12 cellular contexts compared by ENCODE assay signal in genomic region chr3:157533298-157533870, GRCh38. TPM values are rescaled to one million over a fixed set of nuclear protein-coding genes. Genes with fewer than 3 reads are reported as not detected.
DNase-seq lines count a peak whose midpoint lies in the region; ATAC-seq and TF ChIP-seq lines count a peak whose summit lies in the region.
"Had no signal": no experiment of that assay in that cellular context is flagged by ENCODE, and none has a peak within 500 bp of the region (broad histone marks: within the 10 kb centered on the region; RNA-seq: fewer than 3 reads in every experiment).

No MANE protein-coding gene starts in this region.

- no peaks in the 10 kb centered on the region for H3K4me1 ChIP-seq in mammary epithelial cell (ENCODE audit: insufficient read depth, low read length)
- peaks cover 9% of the 10 kb centered on the region for H3K4me1 ChIP-seq in mesenchymal stem cell (ENCODE audit: control insufficient read depth, insufficient read depth, low read depth, low read length)
- peaks cover 0 to 11% (median 0%) of the 10 kb centered on the region in 4 donors for H3K4me1 ChIP-seq in tibial artery

- H3K23ac ChIP-seq in mesenchymal stem cell (ENCODE audit: low read length in 2 of 2): no peak overlapping the region

- no peaks in the 10 kb centered on the region for H4K20me1 ChIP-seq in mammary epithelial cell (ENCODE audit: insufficient read depth, low read length)

- H2BK5ac ChIP-seq in mesenchymal stem cell (ENCODE audit: low read depth, low read length, poor library complexity, severe bottlenecking): no peak overlapping the region

- H3K4me3 ChIP-seq in mammary epithelial cell (replicated peaks in 1 of 3; ENCODE audit: insufficient read depth in 1 of 3, low read depth in 2 of 3, low read length in 3 of 3) (no peak overlapping the region), mesenchymal stem cell (ENCODE audit: insufficient read depth in 1 of 2, low read depth in 1 of 2, low read length in 2 of 2) (peak overlapping the region in 1 of 2 experiments; percentile 75), tibial artery (no peak overlapping the region)

- no peak overlapping the region for H2AK5ac ChIP-seq in mesenchymal stem cell (ENCODE audit: low read length, severe bottlenecking)

- H3K18ac ChIP-seq in mesenchymal stem cell (ENCODE audit: low read depth in 1 of 2, low read length in 2 of 2): no peak overlapping the region

- H3K27me3 ChIP-seq in mammary epithelial cell (ENCODE audit: insufficient read depth, low read length) (no peaks in the 10 kb centered on the region), mesenchymal stem cell (ENCODE audit: control insufficient read depth in 1 of 2, insufficient read depth in 1 of 2, low read length in 2 of 2) (no peaks in the 10 kb centered on the region), tibial artery (no peaks in the 10 kb centered on the region)

- H2BK12ac ChIP-seq in mesenchymal stem cell (ENCODE audit: low read length in 2 of 2): peak overlapping the region in 1 of 2 experiments; percentile 73

- H3K9me3 ChIP-seq in mammary epithelial cell (replicated peaks; ENCODE audit: insufficient read depth, low read length) (no peaks in the 10 kb centered on the region), mesenchymal stem cell (ENCODE audit: control insufficient read depth, low read length) (no peaks in the 10 kb centered on the region), tibial artery (no peaks in the 10 kb centered on the region)

- no TSS peak for BruUV-seq in mammary epithelial cell (replicated peaks; lab: Mats Ljungman, UMichigan)

- peak overlapping the region; percentile 20 for H4K8ac ChIP-seq in mesenchymal stem cell (ENCODE audit: low read length)

- in situ Hi-C loops in mammary epithelial cell (cut with MboI; ENCODE audit: low sequenced_read_pairs in 2 of 2): no loop called here

- H2AFZ ChIP-seq in mammary epithelial cell (ENCODE audit: low read depth, low read length): no peak overlapping the region
- peak overlapping the region; percentile 78 for H2AFZ ChIP-seq in mesenchymal stem cell (ENCODE audit: low read depth, low read length)

- H4K91ac ChIP-seq in mesenchymal stem cell (ENCODE audit: low read length): no peak overlapping the region

- intact Hi-C loops in mammary epithelial cell (cut with micrococcal nuclease) (no loop called here), tibial artery (cut with DNase I; ENCODE audit: low total_unique reads) (no loop called here)

- no peak overlapping the region for H3K14ac ChIP-seq in mesenchymal stem cell (ENCODE audit: low read length in 2 of 2)

- H3K79me1 ChIP-seq in mesenchymal stem cell (replicated peaks; ENCODE audit: low read length, poor library complexity, severe bottlenecking): no peaks in the 10 kb centered on the region

- H3K4ac ChIP-seq in mesenchymal stem cell (ENCODE audit: low read depth in 1 of 2, low read length in 2 of 2): peak overlapping the region in 1 of 2 experiments; percentile 17

- CTCF ChIA-PET in mammary epithelial cell (lab: Charles Lee; ENCODE audit: low non-redundant PET): interaction anchor here (1.9 kb wide), 1 partner anchor 39 kb away, joined by 26 read pairs; no protein-coding TSS in a partner anchor

- H3K9ac ChIP-seq in mammary epithelial cell (ENCODE audit: insufficient read depth, low read length): no peak overlapping the region
- H3K9ac ChIP-seq in mesenchymal stem cell (ENCODE audit: low read length): peak overlapping the region; percentile 88

- H2BK15ac ChIP-seq in mesenchymal stem cell (ENCODE audit: low read depth, poor library complexity, severe bottlenecking): no peak overlapping the region

- 77% methylated on average over 8 of the region's 8 CpGs for WGBS in mammary epithelial cell (ENCODE audit: low coverage, missing lambda C conversion rate)
- 58% methylated on average over 7 of the region's 8 CpGs for WGBS in mesenchymal stem cell

- H3K27ac ChIP-seq in mammary epithelial cell (ENCODE audit: insufficient read depth, low read depth, low read length) (no peak overlapping the region), mesenchymal stem cell (ENCODE audit: low read length, poor library complexity, severe bottlenecking) (no peak overlapping the region), tibial artery (no peak overlapping the region)
- H3K27ac ChIP-seq: RWPE1, VCaP had no signal

- DNase-seq in AG20443 (ENCODE audit: low spot score): peak; percentile 70
- peak; percentile 91 for DNase-seq in M059J (ENCODE audit: low read depth)
- DNase-seq in mammary epithelial cell: peak; percentile 37
- DNase-seq in mesenchymal stem cell: peak; percentile 68
- DNase-seq in HK-2 (ENCODE audit: unreplicated experiment): no peak
- DNase-seq in tibial artery: no peak
- DNase-seq: CD4-positive, alpha-beta T cell had no signal

- no peak overlapping the region for H3K4me2 ChIP-seq in mammary epithelial cell (ENCODE audit: insufficient read depth, low read depth, low read length)
- H3K4me2 ChIP-seq in mesenchymal stem cell (ENCODE audit: low read length, poor library complexity, severe bottlenecking): no peak overlapping the region

- no peaks in the 10 kb centered on the region for H3K79me2 ChIP-seq in mammary epithelial cell (ENCODE audit: insufficient read depth, low read length)

- ATAC-seq in GM21515 (IDR thresholded peaks at IDR 0.05; ENCODE audit: unreplicated experiment): no peak
- no peak for ATAC-seq in HG02884 (IDR thresholded peaks at IDR 0.05; ENCODE audit: unreplicated experiment)

- no peak overlapping the region for H2BK120ac ChIP-seq in mesenchymal stem cell (ENCODE audit: low read depth, low read length)

- TF ChIP-seq CTCF in mammary epithelial cell (conservative IDR thresholded peaks at IDR 0.05 in 1 of 2, IDR thresholded peaks at IDR 0.05 in 1 of 2; ENCODE audit: extremely low read depth in 1 of 2, insufficient read depth in 1 of 2, low read depth in 1 of 2, low read length in 2 of 2) (no peak), tibial artery (IDR thresholded peaks at IDR 0.05) (no peak)

- H3K36me3 ChIP-seq in mammary epithelial cell (ENCODE audit: insufficient read depth, low read length): no peaks in the 10 kb centered on the region
- no peaks in the 10 kb centered on the region for H3K36me3 ChIP-seq in mesenchymal stem cell (ENCODE audit: control insufficient read depth in 1 of 2, insufficient read depth in 2 of 2, low read depth in 1 of 2, low read length in 2 of 2)
- H3K36me3 ChIP-seq in tibial artery: no peaks in the 10 kb centered on the region

- dilution Hi-C loops in mammary epithelial cell (cut with HindIII; ENCODE audit: low sequenced_read_pairs): no loop called here

RNA-seq across cellular contexts. Expression of gene VEPH1, which starts 30.2 kb away (rescaled TPM):
- total RNA-seq in M059J (2014; rRNA removed; shearing (Covaris generic)): 54.4 and 58.0 TPM in 2 replicates
- under 1 TPM in 1 of 2 donors, not detected in 1; 0.83 TPM for total RNA-seq in mammary epithelial cell
- polyA plus RNA-seq in mammary epithelial cell: 0.39 TPM
- not detected for polyA minus RNA-seq in mammary epithelial cell
- 2.2 TPM for polyA plus RNA-seq in mesenchymal stem cell (2013, experiment 1 of 2)
- 2.2 TPM for polyA plus RNA-seq in mesenchymal stem cell (2013, experiment 2 of 2)
- total RNA-seq: CD4-positive, alpha-beta T cell had no signal
- polyA plus RNA-seq: naive thymus-derived CD4-positive, alpha-beta T cell had no signal

Comparison
In these comparisons a context has a peak if more than half of its experiments do, and no peak if none do; other contexts are left out.
1. DNase-seq: peak in AG20443 (single experiment), M059J (single experiment), mammary epithelial cell (single experiment) and mesenchymal stem cell (single experiment); none in HK-2 (single experiment) and tibial artery (0 of 2).
2. RNA of gene VEPH1, which starts 30.2 kb away (total RNA-seq): 54.4 to 58.0 TPM in M059J; 0.83 TPM in mammary epithelial cell; every median in the first group is over 10 times any median in the second.